Comparison of ENCODE assay signal across 8 cellular contexts in genomic region chr14:21069388-21070082, GRCh38. TPM values are rescaled to one million over a fixed set of nuclear protein-coding genes. Genes with fewer than 3 reads are reported as not detected.
DNase-seq lines count a peak whose midpoint lies in the region; ATAC-seq and TF ChIP-seq lines count a peak whose summit lies in the region.

No MANE protein-coding gene starts in this region.

- no peaks in the 10 kb centered on the region for H3K9me3 Mint-ChIP-seq in activated naive CD4-positive, alpha-beta T cell treated with anti-CD3 and anti-CD28 coated beads for 36 hours
- H3K9me3 Mint-ChIP-seq in endodermal cell (no peaks in the 10 kb centered on the region), type B pancreatic cell (no peaks in the 10 kb centered on the region)

- peaks cover 29% of the 10 kb centered on the region for H3K4me1 Mint-ChIP-seq in activated naive CD4-positive, alpha-beta T cell treated with anti-CD3 and anti-CD28 coated beads for 36 hours (ENCODE audit: low read depth)
- H3K4me1 Mint-ChIP-seq in endodermal cell (peaks cover 16% of the 10 kb centered on the region), type B pancreatic cell (ENCODE audit: unreplicated experiment) (peaks cover 22% of the 10 kb centered on the region)

- no peaks in the 10 kb centered on the region for H3K36me3 Mint-ChIP-seq in activated naive CD4-positive, alpha-beta T cell treated with anti-CD3 and anti-CD28 coated beads for 36 hours (ENCODE audit: low read depth)
- H3K36me3 Mint-ChIP-seq in endodermal cell (ENCODE audit: low read depth) (peaks cover 13% of the 10 kb centered on the region), type B pancreatic cell (peaks cover 6% of the 10 kb centered on the region)

- H3K4me1 ChIP-seq in endodermal cell (ENCODE audit: control insufficient read depth, insufficient read depth, low read length) = peaks cover 4% of the 10 kb centered on the region

- intact Hi-C loops in activated naive CD4-positive, alpha-beta T cell treated with anti-CD3 and anti-CD28 coated beads for 36 hours (cut with micrococcal nuclease) = loop anchor here (10.0 kb wide), 1 partner anchor 485 kb away; no protein-coding TSS in a partner anchor

- 0 to 2% methylated on average over 22 to 39 of the region's 40 CpGs for whole genome bisulfite sequencing in endodermal cell (ENCODE audit: insufficient coverage in 1 of 2, insufficient read length in 1 of 2), 2 experiments

- DNase-seq in activated naive CD4-positive, alpha-beta T cell treated with anti-CD3 and anti-CD28 coated beads for 36 hours = no peak
- no peak for DNase-seq in activated naive CD4-positive, alpha-beta T cell treated with anti-CD3 and anti-CD28 coated beads, Interleukin-2, amount 50 U/mL, for 16 hours
- no peak for DNase-seq in SK-N-MC (ENCODE audit: low read depth, low spot score)
- peak; percentile 86 for DNase-seq in endodermal cell
- DNase-seq in midbrain (lab: John Stamatoyannopoulos, UW) = peak; percentile 56
- DNase-seq in type B pancreatic cell (ENCODE audit: extremely low spot score, unreplicated experiment) = no peak

- no peaks in the 10 kb centered on the region for H3K9me3 ChIP-seq in SK-N-MC (ENCODE audit: low read depth, low read length)
- no peaks in the 10 kb centered on the region for H3K9me3 ChIP-seq in endodermal cell (ENCODE audit: control insufficient read depth, low read length)

- H3K27ac ChIP-seq in SK-N-MC = no peak overlapping the region
- H3K27ac ChIP-seq in endodermal cell (ENCODE audit: low read depth, low read length) = peak overlapping the region; percentile 94

- peak overlapping the region; percentile 56 for H3K4me3 Mint-ChIP-seq in activated naive CD4-positive, alpha-beta T cell treated with anti-CD3 and anti-CD28 coated beads for 36 hours
- H3K4me3 Mint-ChIP-seq in endodermal cell (peak overlapping the region; percentile 86), type B pancreatic cell (peak overlapping the region; percentile 89)

- ATAC-seq in GM21360 (IDR thresholded peaks at IDR 0.05; ENCODE audit: unreplicated experiment) (no peak), HG03354 (IDR thresholded peaks at IDR 0.05; ENCODE audit: poor library complexity, severe bottlenecking, unreplicated experiment) (no peak)

- H3K36me3 ChIP-seq in SK-N-MC (ENCODE audit: insufficient read depth, low read length) = peaks cover 11% of the 10 kb centered on the region
- peaks cover 19% of the 10 kb centered on the region for H3K36me3 ChIP-seq in endodermal cell (ENCODE audit: control insufficient read depth, insufficient read depth, low read length)

- no peak overlapping the region for H3K27ac Mint-ChIP-seq in activated naive CD4-positive, alpha-beta T cell treated with anti-CD3 and anti-CD28 coated beads for 36 hours
- H3K27ac Mint-ChIP-seq in endodermal cell (peak overlapping the region; percentile 85), type B pancreatic cell (peak overlapping the region; percentile 73)

- peak overlapping the region; percentile 96 for H3K4me3 ChIP-seq in SK-N-MC
- H3K4me3 ChIP-seq in endodermal cell (ENCODE audit: low read length) = peak overlapping the region; percentile 83

- CTCF ChIA-PET in activated naive CD4-positive, alpha-beta T cell treated with anti-CD3 and anti-CD28 coated beads for 36 hours (lab: Charles Lee) = interaction anchor here (1.1 to 4.5 kb wide), 12 partner anchors 19 to 64 kb away, joined by 5 to 76 read pairs (median 28); no protein-coding TSS in a partner anchor

- no peaks in the 10 kb centered on the region for H3K27me3 ChIP-seq in endodermal cell (ENCODE audit: control insufficient read depth, insufficient read depth, low read length, poor library complexity, severe bottlenecking)

- peak overlapping the region; percentile 90 for H3K9ac ChIP-seq in SK-N-MC (ENCODE audit: insufficient read length)
- H3K9ac ChIP-seq in endodermal cell (ENCODE audit: extremely low read depth, low read length, poor library complexity, severe bottlenecking) = peak overlapping the region; percentile 35

- TF ChIP-seq CTCF in endodermal cell (conservative IDR thresholded peaks at IDR 0.05) = no peak
- TF ChIP-seq CTCF in type B pancreatic cell (conservative IDR thresholded peaks at IDR 0.05) = no peak

- H3K27me3 Mint-ChIP-seq in activated naive CD4-positive, alpha-beta T cell treated with anti-CD3 and anti-CD28 coated beads for 36 hours (ENCODE audit: low read depth) = peaks cover 67% of the 10 kb centered on the region
- H3K27me3 Mint-ChIP-seq in endodermal cell (ENCODE audit: insufficient read depth) (peaks cover 8% of the 10 kb centered on the region), type B pancreatic cell (peaks cover 28% of the 10 kb centered on the region)

RNA-seq across cellular contexts. Expression of gene ARHGEF40, which starts 0.6 kb away (rescaled TPM):
- total RNA-seq in activated naive CD4-positive, alpha-beta T cell treated with anti-CD3 and anti-CD28 coated beads for 36 hours = not detected
- total RNA-seq in endodermal cell (10 to 100 TPM; 71.1 to 73.5 TPM), type B pancreatic cell (ENCODE audit: low replicate concordance) (10.9 and 65.8 TPM in 2 replicates)
- 65.4 TPM for polyA plus RNA-seq in endodermal cell (2013, experiment 1 of 2)
- polyA plus RNA-seq in endodermal cell (2013, experiment 2 of 2) = 71.9 TPM

RNA-seq across cellular contexts. Expression of gene RNASE8, which starts 11.9 kb away (rescaled TPM):
- total RNA-seq in activated naive CD4-positive, alpha-beta T cell treated with anti-CD3 and anti-CD28 coated beads for 36 hours = not detected
- not detected for total RNA-seq in endodermal cell
- not detected for polyA plus RNA-seq in endodermal cell (2013, experiment 1 of 2)
- not detected for polyA plus RNA-seq in endodermal cell (2013, experiment 2 of 2)
- total RNA-seq in type B pancreatic cell (ENCODE audit: low replicate concordance) = not detected in 2 replicates

RNA-seq across cellular contexts. Expression of gene RNASE7, which starts 27.4 kb away (rescaled TPM):
- not detected for total RNA-seq in activated naive CD4-positive, alpha-beta T cell treated with anti-CD3 and anti-CD28 coated beads for 36 hours
- total RNA-seq in endodermal cell (not detected), type B pancreatic cell (ENCODE audit: low replicate concordance) (0.55 TPM in 1 of 2 replicates, not detected in the other)
- not detected for polyA plus RNA-seq in endodermal cell (2013, experiment 1 of 2)
- polyA plus RNA-seq in endodermal cell (2013, experiment 2 of 2) = not detected

RNA-seq across cellular contexts. Expression of gene ZNF219, which starts 28.9 kb away (rescaled TPM):
- total RNA-seq in activated naive CD4-positive, alpha-beta T cell treated with anti-CD3 and anti-CD28 coated beads for 36 hours = 1 to 10 TPM; 8.3 to 9.2 TPM
- total RNA-seq in endodermal cell (10 to 100 TPM; 43.4 to 59.6 TPM), type B pancreatic cell (ENCODE audit: low replicate concordance) (47.8 and 58.0 TPM in 2 replicates)
- 123 TPM for polyA plus RNA-seq in endodermal cell (2013, experiment 1 of 2)
- 104 TPM for polyA plus RNA-seq in endodermal cell (2013, experiment 2 of 2)

RNA-seq across cellular contexts. Expression of gene TMEM253, which starts 31.3 kb away (rescaled TPM):
- total RNA-seq in activated naive CD4-positive, alpha-beta T cell treated with anti-CD3 and anti-CD28 coated beads for 36 hours = not detected
- total RNA-seq in endodermal cell (under 1 TPM; 0.40 to 0.49 TPM), type B pancreatic cell (ENCODE audit: low replicate concordance) (1.8 and 2.9 TPM in 2 replicates)
- 2.1 TPM for polyA plus RNA-seq in endodermal cell (2013, experiment 1 of 2)
- 1.8 TPM for polyA plus RNA-seq in endodermal cell (2013, experiment 2 of 2)

Comparison
In these comparisons a context has a peak if more than half of its experiments do, and no peak if none do; other contexts are left out.
1. DNase-seq: peak in endodermal cell (single experiment) and midbrain (single experiment); none in activated naive CD4-positive, alpha-beta T cell treated with anti-CD3 and anti-CD28 coated beads for 36 hours (single experiment), activated naive CD4-positive, alpha-beta T cell treated with anti-CD3 and anti-CD28 coated beads, Interleukin-2, amount 50 U/mL, for 16 hours (single experiment), SK-N-MC (single experiment) and type B pancreatic cell (single experiment).
2. RNA of gene ARHGEF40, which starts 0.6 kb away (total RNA-seq): 71.1 to 73.5 TPM in endodermal cell and 10.9 to 65.8 TPM in type B pancreatic cell; not detected in activated naive CD4-positive, alpha-beta T cell treated with anti-CD3 and anti-CD28 coated beads for 36 hours; every median in the first group is over 10 times any median in the second.
3. Peak in every context shown above with its lines, with median percentiles within 50 percentile points of each other: H3K4me3 Mint-ChIP-seq.